In genomic region chr1:173714441-173714758, GRCh38 we compare ENCODE assay signal across 1 cellular context.
TF ChIP-seq lines count a peak whose summit lies in the region.

No MANE protein-coding gene starts in this region.

TF ChIP-seq in HEK293, 187 proteins besides CTCF, POLR2A, EP300 and RAD21 (continued from another document):
- no peak for TF ChIP-seq PRDM2 (tag by site-specific recombination; IDR thresholded peaks at IDR 0.05; ENCODE audit: borderline replicate concordance)
- TF ChIP-seq ZNF280C (tag by site-specific recombination; IDR thresholded peaks at IDR 0.05), result no peak
- TF ChIP-seq ZNF660 (tag by site-specific recombination; IDR thresholded peaks at IDR 0.05), result no peak
- TF ChIP-seq ZNF202 (tag by site-specific recombination; IDR thresholded peaks at IDR 0.05; ENCODE audit: borderline replicate concordance), result no peak
- TF ChIP-seq ZBTB44 (tag by site-specific recombination; IDR thresholded peaks at IDR 0.05), result no peak
- no peak for TF ChIP-seq HIC1 (tag by site-specific recombination; IDR thresholded peaks at IDR 0.05)
